Comparison of ENCODE assay signal across 25 cellular contexts in the genomic region with DNA sequence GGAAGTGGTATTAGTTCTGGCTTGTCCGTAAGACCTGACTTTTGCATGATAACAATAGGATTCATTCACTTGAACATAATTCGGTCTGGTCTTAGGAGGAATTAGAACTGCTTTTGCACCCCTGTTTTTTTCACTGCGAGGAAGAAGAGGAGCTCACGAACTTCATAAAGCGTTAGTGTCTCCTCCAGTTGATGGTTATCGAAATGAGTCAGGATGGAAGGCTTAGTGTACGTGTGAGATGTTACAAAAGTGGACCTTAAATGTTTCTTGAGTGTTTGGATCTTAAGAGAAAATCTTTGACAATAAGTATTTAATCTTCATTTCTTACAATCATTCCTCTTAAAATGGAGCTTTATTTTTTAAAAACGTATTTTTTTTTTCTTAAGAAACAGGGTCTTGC. TPM values are rescaled to one million over a fixed set of nuclear protein-coding genes. Genes with fewer than 3 reads are reported as not detected.
A peak's percentile ranks its signal among the peaks of the same experiment; 100 is the strongest.
DNase-seq lines count a peak whose midpoint lies in the region; ATAC-seq and TF ChIP-seq lines count a peak whose summit lies in the region.
"Had no signal": no experiment of that assay in that cellular context is flagged by ENCODE, and none has a peak within 500 bp of the region (broad histone marks: within the 10 kb centered on the region; RNA-seq: fewer than 3 reads in every experiment).

No MANE protein-coding gene starts in this region.

- H3K4me3 Mint-ChIP-seq in activated CD8-positive, alpha-beta memory T cell treated with anti-CD3 and anti-CD28 coated beads, Interleukin-2, amount 10 ng/mL, durations not matched to agents 7 days and 5 days, result peak overlapping the region; percentile 1
- no peak overlapping the region for H3K4me3 Mint-ChIP-seq in CD8-positive, alpha-beta T cell
- H3K4me3 Mint-ChIP-seq in activated B cell treated with CpG ODN at 0.5 μM for 24 hours, result peak overlapping the region; percentile 42
- H3K4me3 Mint-ChIP-seq: HFFc6 had no signal

- no peak overlapping the region for H3K4me2 ChIP-seq in trophoblast cell (ENCODE audit: low read length)

- H3K4me3 ChIP-seq in CD8-positive, alpha-beta T cell (ENCODE audit: low read depth, low read length), result no peak overlapping the region
- H3K4me3 ChIP-seq in trophoblast cell (ENCODE audit: low read depth, low read length), result no peak overlapping the region
- H3K4me3 ChIP-seq: gastrocnemius medialis, GM23248, SK-N-MC had no signal

- no peaks in the 10 kb centered on the region for H3K36me3 ChIP-seq in CD8-positive, alpha-beta T cell (ENCODE audit: insufficient read depth, low read length)
- H3K36me3 ChIP-seq in trophoblast cell (ENCODE audit: control insufficient read depth in 1 of 2, insufficient read depth in 2 of 2, low read length in 2 of 2), result peaks cover 5 to 6% of the 10 kb centered on the region in 2 experiments
- H3K36me3 ChIP-seq: gastrocnemius medialis had no signal

- in situ Hi-C loops in GM13977 (cut with MboI; ENCODE audit: low pct_unique_long_range_greater_than_20kb, low sequenced_read_pairs, unreplicated experiment), result no loop called here

- H3K4ac ChIP-seq in trophoblast cell (ENCODE audit: low read depth, low read length), result peak overlapping the region; percentile 14

- no peak overlapping the region for H2BK12ac ChIP-seq in trophoblast cell (ENCODE audit: low read length)

- H2BK120ac ChIP-seq in trophoblast cell (ENCODE audit: insufficient read depth, low read length, poor library complexity), result no peak overlapping the region

- no CpG with 5 or more reads among the region's 8 CpGs for WGBS in trophoblast cell (ENCODE audit: extremely low coverage, insufficient coverage, insufficient read length)

- no peaks in the 10 kb centered on the region for H3K9me3 Mint-ChIP-seq in activated CD8-positive, alpha-beta memory T cell treated with anti-CD3 and anti-CD28 coated beads, Interleukin-2, amount 10 ng/mL, durations not matched to agents 7 days and 5 days (ENCODE audit: low read depth)
- H3K9me3 Mint-ChIP-seq in CD8-positive, alpha-beta T cell, result no peaks in the 10 kb centered on the region
- H3K9me3 Mint-ChIP-seq in activated B cell treated with CpG ODN at 0.5 μM for 24 hours, result no peaks in the 10 kb centered on the region
- H3K9me3 Mint-ChIP-seq: HFFc6 had no signal

- H4K91ac ChIP-seq in trophoblast cell (ENCODE audit: low read depth, low read length), result no peak overlapping the region

- H4K8ac ChIP-seq in trophoblast cell (ENCODE audit: low read depth, low read length), result no peak overlapping the region

- H3K14ac ChIP-seq in trophoblast cell (ENCODE audit: low read length), result no peak overlapping the region

- H3K23ac ChIP-seq in trophoblast cell (ENCODE audit: low read length), result no peak overlapping the region

- no peak overlapping the region for H3K27ac ChIP-seq in CD8-positive, alpha-beta T cell (ENCODE audit: low read depth, low read length)
- H3K27ac ChIP-seq in trophoblast cell (ENCODE audit: low read depth, low read length), result no peak overlapping the region
- H3K27ac ChIP-seq: gastrocnemius medialis, GM23248, SK-N-MC had no signal

- peak overlapping the region; percentile 66 for H3K27ac Mint-ChIP-seq in activated CD8-positive, alpha-beta memory T cell treated with anti-CD3 and anti-CD28 coated beads, Interleukin-2, amount 10 ng/mL, durations not matched to agents 7 days and 5 days
- peak overlapping the region; percentile 11 for H3K27ac Mint-ChIP-seq in CD8-positive, alpha-beta T cell
- H3K27ac Mint-ChIP-seq in activated B cell treated with CpG ODN at 0.5 μM for 24 hours, result peak overlapping the region; percentile 19

- no peaks in the 10 kb centered on the region for H3K27me3 Mint-ChIP-seq in activated CD8-positive, alpha-beta memory T cell treated with anti-CD3 and anti-CD28 coated beads, Interleukin-2, amount 10 ng/mL, durations not matched to agents 7 days and 5 days
- no peaks in the 10 kb centered on the region for H3K27me3 Mint-ChIP-seq in CD8-positive, alpha-beta T cell (ENCODE audit: low read depth)
- no peaks in the 10 kb centered on the region for H3K27me3 Mint-ChIP-seq in activated B cell treated with CpG ODN at 0.5 μM for 24 hours

- peak; percentile 40 for DNase-seq in activated CD8-positive, alpha-beta memory T cell treated with anti-CD3 and anti-CD28 coated beads, Interleukin-2, amount 10 ng/mL, durations not matched to agents 7 days and 5 days
- DNase-seq in activated CD8-positive, alpha-beta memory T cell treated with anti-CD3 and anti-CD28 coated beads for 24 hours, result no peak
- no peak for DNase-seq in CD8-positive, alpha-beta T cell
- DNase-seq in activated B cell treated with CpG ODN at 0.5 μM for 24 hours, result no peak
- DNase-seq in trophoblast cell, result no peak
- DNase-seq in NCI-H1694 treated with DMSO at 0.1 percent for 48 hours (lab: John Stamatoyannopoulos, UW), result no peak
- DNase-seq in COR-L47 (lab: John Stamatoyannopoulos, UW), result no peak
- no peak for DNase-seq in GM13977 (ENCODE audit: low spot score)
- DNase-seq: activated CD4-positive, alpha-beta T cell treated with anti-CD3 and anti-CD28 coated beads, Interleukin-2, amount 50 U/mL, for 1 hour; activated CD8-positive, alpha-beta memory T cell treated with anti-CD3 and anti-CD28 coated beads, Interleukin-2, amount 50 U/mL, for 4 hours; activated effector memory CD4-positive, alpha-beta T cell treated with anti-CD3 and anti-CD28 coated beads, Interleukin-2, amount 50 U/mL, for 16 hours; Caco-2; DMS79 treated with DMSO at 0.1 percent for 48 hours; gastrocnemius medialis; GF-D8; left cardiac atrium; mesenchymal stem cell; NCI-H1417 treated with DMSO at 0.1 percent for 48 hours; NCI-H2081 treated with DMSO at 0.1 percent for 48 hours; stimulated activated CD4-positive, alpha-beta T cell treated with anti-CD3 and anti-CD28 coated beads, Interleukin-4, amount 100 ng/mL, for 4 hours; stimulated activated naive CD4-positive, alpha-beta T cell had no signal

- H2AFZ ChIP-seq in trophoblast cell (ENCODE audit: insufficient read depth, low read length, poor library complexity), result no peak overlapping the region
- H2AFZ ChIP-seq: GM23248 had no signal

- CTCF ChIA-PET in activated CD8-positive, alpha-beta memory T cell treated with anti-CD3 and anti-CD28 coated beads, Interleukin-2, amount 10 ng/mL, durations not matched to agents 7 days and 5 days (lab: Charles Lee), result interaction anchor here (0.9 to 10.7 kb wide), 13 partner anchors 8 to 259 kb away, joined by 3 to 294 read pairs (median 6); a partner anchor contains a TSS
- CTCF ChIA-PET in CD8-positive, alpha-beta T cell (lab: Charles Lee), result interaction anchor here (1.0 to 10.3 kb wide), 10 partner anchors 10 to 245 kb away, joined by 3 to 165 read pairs (median 14); no protein-coding TSS in a partner anchor
- CTCF ChIA-PET in activated B cell treated with CpG ODN at 0.5 μM for 24 hours (lab: Charles Lee), result interaction anchor here (0.7 to 4.1 kb wide), 12 partner anchors 13 to 270 kb away, joined by 3 to 46 read pairs (median 4); no protein-coding TSS in a partner anchor

- H3K4me1 ChIP-seq in CD8-positive, alpha-beta T cell (ENCODE audit: insufficient read depth, low read length), result peaks cover 27% of the 10 kb centered on the region
- H3K4me1 ChIP-seq in trophoblast cell (ENCODE audit: control insufficient read depth in 1 of 2, insufficient read depth in 2 of 2, low read length in 2 of 2), result peaks cover 2 to 5% of the 10 kb centered on the region in 2 experiments
- H3K4me1 ChIP-seq: Caco-2 had no signal

- H3K79me1 ChIP-seq in trophoblast cell (ENCODE audit: low read length), result peaks cover 4% of the 10 kb centered on the region

- H3K27me3 ChIP-seq in CD8-positive, alpha-beta T cell (ENCODE audit: insufficient read depth, low read length), result no peaks in the 10 kb centered on the region
- H3K27me3 ChIP-seq in trophoblast cell (ENCODE audit: insufficient read depth, low read length), result no peaks in the 10 kb centered on the region
- H3K27me3 ChIP-seq: gastrocnemius medialis had no signal

- intact Hi-C loops in CD8-positive, alpha-beta T cell (cut with DNase I, micrococcal nuclease), result loop anchor here in 1 of 2 experiments (10.0 kb wide), 1 partner anchor 332 kb away; no protein-coding TSS in a partner anchor
- intact Hi-C loops in activated B cell treated with CpG ODN at 0.5 μM for 24 hours (cut with micrococcal nuclease), result loop anchor here (5.0 kb wide), 2 partner anchors 335 to 565 kb away; a partner anchor contains a TSS

- peak; percentile 56 for ATAC-seq in activated CD8-positive, alpha-beta memory T cell treated with anti-CD3 and anti-CD28 coated beads, Interleukin-2, amount 10 ng/mL, durations not matched to agents 7 days and 5 days
- ATAC-seq in CD8-positive, alpha-beta T cell, result no peak
- ATAC-seq in activated B cell treated with CpG ODN at 0.5 μM for 24 hours (ENCODE audit: low read depth), result no peak
- ATAC-seq: gastrocnemius medialis, left cardiac atrium, sciatic nerve had no signal

- no peak for TF ChIP-seq CTCF in CD8-positive, alpha-beta T cell (IDR thresholded peaks at IDR 0.05)
- TF ChIP-seq CTCF in activated B cell treated with CpG ODN at 0.5 μM for 24 hours (IDR thresholded peaks at IDR 0.05), result no peak
- TF ChIP-seq CTCF in GM13977 (IDR thresholded peaks at IDR 0.05; ENCODE audit: extremely low read depth, insufficient read depth, missing control alignments), result no peak

- H4K12ac ChIP-seq in trophoblast cell (ENCODE audit: low read depth, low read length), result no peak overlapping the region

- POLR2A ChIA-PET in CD8-positive, alpha-beta T cell (lab: Charles Lee), result interaction anchor here (0.8 kb wide), 1 partner anchor 13 kb away, joined by 3 read pairs; no protein-coding TSS in a partner anchor
- POLR2A ChIA-PET in activated B cell treated with CpG ODN at 0.5 μM for 24 hours (lab: Charles Lee), result no interaction called here

- H2BK5ac ChIP-seq in trophoblast cell (ENCODE audit: low read depth, low read length, poor library complexity), result no peak overlapping the region

- H3K9ac ChIP-seq in trophoblast cell (ENCODE audit: low read length), result no peak overlapping the region
- H3K9ac ChIP-seq: GM23248 had no signal

- peaks cover 4% of the 10 kb centered on the region for H3K79me2 ChIP-seq in trophoblast cell (ENCODE audit: control insufficient read depth, insufficient read depth, low read length, poor library complexity)

- H3K18ac ChIP-seq in trophoblast cell (ENCODE audit: low read length), result no peak overlapping the region

- H2AK5ac ChIP-seq in trophoblast cell (ENCODE audit: low read length), result no peak overlapping the region

- H3K4me1 Mint-ChIP-seq in activated CD8-positive, alpha-beta memory T cell treated with anti-CD3 and anti-CD28 coated beads, Interleukin-2, amount 10 ng/mL, durations not matched to agents 7 days and 5 days, result peaks cover 61% of the 10 kb centered on the region
- peaks cover 67% of the 10 kb centered on the region for H3K4me1 Mint-ChIP-seq in CD8-positive, alpha-beta T cell (ENCODE audit: low read depth)
- H3K4me1 Mint-ChIP-seq in activated B cell treated with CpG ODN at 0.5 μM for 24 hours, result peaks cover 66% of the 10 kb centered on the region

- H3K36me3 Mint-ChIP-seq in activated CD8-positive, alpha-beta memory T cell treated with anti-CD3 and anti-CD28 coated beads, Interleukin-2, amount 10 ng/mL, durations not matched to agents 7 days and 5 days, result peaks cover 15% of the 10 kb centered on the region
- H3K36me3 Mint-ChIP-seq in CD8-positive, alpha-beta T cell, result peaks cover 18% of the 10 kb centered on the region
- H3K36me3 Mint-ChIP-seq in activated B cell treated with CpG ODN at 0.5 μM for 24 hours (ENCODE audit: low read depth), result peaks cover 24% of the 10 kb centered on the region

- no peaks in the 10 kb centered on the region for H3K9me3 ChIP-seq in CD8-positive, alpha-beta T cell (ENCODE audit: low read length)
- H3K9me3 ChIP-seq in trophoblast cell (ENCODE audit: insufficient read depth, low read depth, low read length), result no peaks in the 10 kb centered on the region
- H3K9me3 ChIP-seq: Caco-2, gastrocnemius medialis had no signal

RNA-seq across cellular contexts. Expression of a gene that starts 52.8 kb away (rescaled TPM):
- 100 to 1,000 TPM in 1 of 2 experiments, 10 to 100 TPM in 1; 90.9 to 117 TPM for total RNA-seq in activated CD8-positive, alpha-beta memory T cell treated with anti-CD3 and anti-CD28 coated beads, Interleukin-2, amount 10 ng/mL, durations not matched to agents 7 days and 5 days
- 100 to 1,000 TPM; 104 to 107 TPM for total RNA-seq in CD8-positive, alpha-beta T cell
- 138 and 147 TPM in 2 replicates for total RNA-seq in activated B cell treated with CpG ODN at 0.5 μM for 24 hours
- polyA plus RNA-seq in trophoblast cell (2013), result 86.2 and 87.9 TPM in 2 replicates

Comparison
In these comparisons a context has a peak if more than half of its experiments do, and no peak if none do; other contexts are left out.
1. H3K27ac Mint-ChIP-seq: peak in every context shown above with its lines; median percentile 66 in activated CD8-positive, alpha-beta memory T cell treated with anti-CD3 and anti-CD28 coated beads, Interleukin-2, amount 10 ng/mL, durations not matched to agents 7 days and 5 days; 19 in activated B cell treated with CpG ODN at 0.5 μM for 24 hours; 11 in CD8-positive, alpha-beta T cell.